Comparison of ENCODE assay signal across 1 cellular context in the genomic region with DNA sequence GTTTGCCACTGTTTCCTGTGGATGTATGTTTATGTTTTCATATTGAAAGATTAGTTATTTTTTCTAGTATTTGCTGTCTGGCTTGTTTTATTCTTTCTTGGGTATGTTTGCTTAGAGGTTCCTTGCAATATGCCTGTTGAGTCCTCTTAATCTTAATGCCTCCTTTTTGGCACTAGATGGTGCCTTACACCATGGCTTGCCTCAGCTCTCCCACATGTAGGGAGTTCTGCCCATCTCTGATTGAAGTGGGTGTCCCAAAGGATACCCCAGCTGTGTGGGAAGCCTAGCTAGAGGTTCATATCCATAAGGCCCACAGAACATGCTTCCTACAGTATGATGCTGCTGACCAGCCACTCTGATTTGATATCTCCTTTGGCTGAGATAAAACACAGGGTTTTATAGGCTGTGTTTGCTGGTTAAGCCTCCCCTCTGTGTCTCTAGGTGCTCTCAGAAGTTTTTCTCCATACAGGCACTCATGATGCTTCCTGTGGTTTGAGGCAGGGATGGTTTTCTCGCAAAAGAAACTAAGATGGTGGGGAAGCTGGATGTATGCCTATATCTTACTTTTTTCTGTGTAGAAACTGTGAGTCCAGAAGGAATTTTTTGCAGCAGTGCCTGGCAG.
TF ChIP-seq lines count a peak whose summit lies in the region.

No MANE protein-coding gene starts in this region.

TF ChIP-seq in GM23338, 12 proteins besides CTCF, POLR2A, EP300 and RAD21 (continued from another document):
- TF ChIP-seq, protein P1, sequence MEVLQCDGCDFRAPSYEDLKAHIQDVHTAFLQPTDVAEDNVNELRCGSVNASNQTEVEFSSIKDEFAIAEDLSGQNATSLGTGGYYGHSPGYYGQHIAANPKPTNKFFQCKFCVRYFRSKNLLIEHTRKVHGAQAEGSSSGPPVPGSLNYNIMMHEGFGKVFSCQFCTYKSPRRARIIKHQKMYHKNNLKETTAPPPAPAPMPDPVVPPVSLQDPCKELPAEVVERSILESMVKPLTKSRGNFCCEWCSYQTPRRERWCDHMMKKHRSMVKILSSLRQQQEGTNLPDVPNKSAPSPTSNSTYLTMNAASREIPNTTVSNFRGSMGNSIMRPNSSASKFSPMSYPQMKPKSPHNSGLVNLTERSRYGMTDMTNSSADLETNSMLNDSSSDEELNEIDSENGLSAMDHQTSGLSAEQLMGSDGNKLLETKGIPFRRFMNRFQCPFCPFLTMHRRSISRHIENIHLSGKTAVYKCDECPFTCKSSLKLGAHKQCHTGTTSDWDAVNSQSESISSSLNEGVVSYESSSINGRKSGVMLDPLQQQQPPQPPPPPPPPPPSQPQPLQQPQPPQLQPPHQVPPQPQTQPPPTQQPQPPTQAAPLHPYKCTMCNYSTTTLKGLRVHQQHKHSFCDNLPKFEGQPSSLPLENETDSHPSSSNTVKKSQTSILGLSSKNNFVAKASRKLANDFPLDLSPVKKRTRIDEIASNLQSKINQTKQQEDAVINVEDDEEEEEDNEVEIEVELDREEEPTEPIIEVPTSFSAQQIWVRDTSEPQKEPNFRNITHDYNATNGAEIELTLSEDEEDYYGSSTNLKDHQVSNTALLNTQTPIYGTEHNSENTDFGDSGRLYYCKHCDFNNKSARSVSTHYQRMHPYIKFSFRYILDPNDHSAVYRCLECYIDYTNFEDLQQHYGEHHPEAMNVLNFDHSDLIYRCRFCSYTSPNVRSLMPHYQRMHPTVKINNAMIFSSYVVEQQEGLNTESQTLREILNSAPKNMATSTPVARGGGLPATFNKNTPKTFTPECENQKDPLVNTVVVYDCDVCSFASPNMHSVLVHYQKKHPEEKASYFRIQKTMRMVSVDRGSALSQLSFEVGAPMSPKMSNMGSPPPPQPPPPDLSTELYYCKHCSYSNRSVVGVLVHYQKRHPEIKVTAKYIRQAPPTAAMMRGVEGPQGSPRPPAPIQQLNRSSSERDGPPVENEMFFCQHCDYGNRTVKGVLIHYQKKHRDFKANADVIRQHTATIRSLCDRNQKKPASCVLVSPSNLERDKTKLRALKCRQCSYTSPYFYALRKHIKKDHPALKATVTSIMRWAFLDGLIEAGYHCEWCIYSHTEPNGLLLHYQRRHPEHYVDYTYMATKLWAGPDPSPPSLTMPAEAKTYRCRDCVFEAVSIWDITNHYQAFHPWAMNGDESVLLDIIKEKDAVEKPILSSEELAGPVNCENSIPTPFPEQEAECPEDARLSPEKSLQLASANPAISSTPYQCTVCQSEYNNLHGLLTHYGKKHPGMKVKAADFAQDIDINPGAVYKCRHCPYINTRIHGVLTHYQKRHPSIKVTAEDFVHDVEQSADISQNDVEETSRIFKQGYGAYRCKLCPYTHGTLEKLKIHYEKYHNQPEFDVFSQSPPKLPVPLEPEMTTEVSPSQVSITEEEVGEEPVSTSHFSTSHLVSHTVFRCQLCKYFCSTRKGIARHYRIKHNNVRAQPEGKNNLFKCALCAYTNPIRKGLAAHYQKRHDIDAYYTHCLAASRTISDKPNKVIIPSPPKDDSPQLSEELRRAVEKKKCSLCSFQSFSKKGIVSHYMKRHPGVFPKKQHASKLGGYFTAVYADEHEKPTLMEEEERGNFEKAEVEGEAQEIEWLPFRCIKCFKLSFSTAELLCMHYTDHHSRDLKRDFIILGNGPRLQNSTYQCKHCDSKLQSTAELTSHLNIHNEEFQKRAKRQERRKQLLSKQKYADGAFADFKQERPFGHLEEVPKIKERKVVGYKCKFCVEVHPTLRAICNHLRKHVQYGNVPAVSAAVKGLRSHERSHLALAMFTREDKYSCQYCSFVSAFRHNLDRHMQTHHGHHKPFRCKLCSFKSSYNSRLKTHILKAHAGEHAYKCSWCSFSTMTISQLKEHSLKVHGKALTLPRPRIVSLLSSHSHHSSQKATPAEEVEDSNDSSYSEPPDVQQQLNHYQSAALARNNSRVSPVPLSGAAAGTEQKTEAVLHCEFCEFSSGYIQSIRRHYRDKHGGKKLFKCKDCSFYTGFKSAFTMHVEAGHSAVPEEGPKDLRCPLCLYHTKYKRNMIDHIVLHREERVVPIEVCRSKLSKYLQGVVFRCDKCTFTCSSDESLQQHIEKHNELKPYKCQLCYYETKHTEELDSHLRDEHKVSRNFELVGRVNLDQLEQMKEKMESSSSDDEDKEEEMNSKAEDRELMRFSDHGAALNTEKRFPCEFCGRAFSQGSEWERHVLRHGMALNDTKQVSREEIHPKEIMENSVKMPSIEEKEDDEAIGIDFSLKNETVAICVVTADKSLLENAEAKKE (CRISPR knock-in tag; IDR thresholded peaks at IDR 0.05), result no peak
